ENCODE assay signal across 1 cellular context in the genomic region with DNA sequence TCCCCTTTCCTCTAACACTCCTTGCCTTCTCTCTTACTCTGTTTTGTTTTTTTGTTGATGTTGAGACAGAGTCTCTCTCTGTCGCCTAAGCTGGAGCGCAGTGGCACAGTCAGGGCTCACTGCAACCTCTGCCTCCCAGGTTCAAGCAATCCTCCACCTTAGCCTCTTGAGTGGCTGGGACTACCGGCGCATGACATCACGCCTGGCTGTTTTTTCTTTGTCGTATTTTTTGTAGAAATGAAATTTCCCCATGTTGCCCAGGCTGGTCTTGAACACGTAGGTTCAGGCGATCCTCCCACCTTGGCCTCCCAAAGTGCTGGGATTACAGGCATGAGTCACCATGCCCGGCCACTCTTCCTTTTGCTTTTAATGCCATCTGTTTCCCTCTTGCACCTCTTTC.
TF ChIP-seq lines count a peak whose summit lies in the region.

No MANE protein-coding gene starts in this region.

TF ChIP-seq in HepG2, 621 proteins besides CTCF, POLR2A, EP300 and RAD21 (continued from another document):
- TF ChIP-seq, protein P1, sequence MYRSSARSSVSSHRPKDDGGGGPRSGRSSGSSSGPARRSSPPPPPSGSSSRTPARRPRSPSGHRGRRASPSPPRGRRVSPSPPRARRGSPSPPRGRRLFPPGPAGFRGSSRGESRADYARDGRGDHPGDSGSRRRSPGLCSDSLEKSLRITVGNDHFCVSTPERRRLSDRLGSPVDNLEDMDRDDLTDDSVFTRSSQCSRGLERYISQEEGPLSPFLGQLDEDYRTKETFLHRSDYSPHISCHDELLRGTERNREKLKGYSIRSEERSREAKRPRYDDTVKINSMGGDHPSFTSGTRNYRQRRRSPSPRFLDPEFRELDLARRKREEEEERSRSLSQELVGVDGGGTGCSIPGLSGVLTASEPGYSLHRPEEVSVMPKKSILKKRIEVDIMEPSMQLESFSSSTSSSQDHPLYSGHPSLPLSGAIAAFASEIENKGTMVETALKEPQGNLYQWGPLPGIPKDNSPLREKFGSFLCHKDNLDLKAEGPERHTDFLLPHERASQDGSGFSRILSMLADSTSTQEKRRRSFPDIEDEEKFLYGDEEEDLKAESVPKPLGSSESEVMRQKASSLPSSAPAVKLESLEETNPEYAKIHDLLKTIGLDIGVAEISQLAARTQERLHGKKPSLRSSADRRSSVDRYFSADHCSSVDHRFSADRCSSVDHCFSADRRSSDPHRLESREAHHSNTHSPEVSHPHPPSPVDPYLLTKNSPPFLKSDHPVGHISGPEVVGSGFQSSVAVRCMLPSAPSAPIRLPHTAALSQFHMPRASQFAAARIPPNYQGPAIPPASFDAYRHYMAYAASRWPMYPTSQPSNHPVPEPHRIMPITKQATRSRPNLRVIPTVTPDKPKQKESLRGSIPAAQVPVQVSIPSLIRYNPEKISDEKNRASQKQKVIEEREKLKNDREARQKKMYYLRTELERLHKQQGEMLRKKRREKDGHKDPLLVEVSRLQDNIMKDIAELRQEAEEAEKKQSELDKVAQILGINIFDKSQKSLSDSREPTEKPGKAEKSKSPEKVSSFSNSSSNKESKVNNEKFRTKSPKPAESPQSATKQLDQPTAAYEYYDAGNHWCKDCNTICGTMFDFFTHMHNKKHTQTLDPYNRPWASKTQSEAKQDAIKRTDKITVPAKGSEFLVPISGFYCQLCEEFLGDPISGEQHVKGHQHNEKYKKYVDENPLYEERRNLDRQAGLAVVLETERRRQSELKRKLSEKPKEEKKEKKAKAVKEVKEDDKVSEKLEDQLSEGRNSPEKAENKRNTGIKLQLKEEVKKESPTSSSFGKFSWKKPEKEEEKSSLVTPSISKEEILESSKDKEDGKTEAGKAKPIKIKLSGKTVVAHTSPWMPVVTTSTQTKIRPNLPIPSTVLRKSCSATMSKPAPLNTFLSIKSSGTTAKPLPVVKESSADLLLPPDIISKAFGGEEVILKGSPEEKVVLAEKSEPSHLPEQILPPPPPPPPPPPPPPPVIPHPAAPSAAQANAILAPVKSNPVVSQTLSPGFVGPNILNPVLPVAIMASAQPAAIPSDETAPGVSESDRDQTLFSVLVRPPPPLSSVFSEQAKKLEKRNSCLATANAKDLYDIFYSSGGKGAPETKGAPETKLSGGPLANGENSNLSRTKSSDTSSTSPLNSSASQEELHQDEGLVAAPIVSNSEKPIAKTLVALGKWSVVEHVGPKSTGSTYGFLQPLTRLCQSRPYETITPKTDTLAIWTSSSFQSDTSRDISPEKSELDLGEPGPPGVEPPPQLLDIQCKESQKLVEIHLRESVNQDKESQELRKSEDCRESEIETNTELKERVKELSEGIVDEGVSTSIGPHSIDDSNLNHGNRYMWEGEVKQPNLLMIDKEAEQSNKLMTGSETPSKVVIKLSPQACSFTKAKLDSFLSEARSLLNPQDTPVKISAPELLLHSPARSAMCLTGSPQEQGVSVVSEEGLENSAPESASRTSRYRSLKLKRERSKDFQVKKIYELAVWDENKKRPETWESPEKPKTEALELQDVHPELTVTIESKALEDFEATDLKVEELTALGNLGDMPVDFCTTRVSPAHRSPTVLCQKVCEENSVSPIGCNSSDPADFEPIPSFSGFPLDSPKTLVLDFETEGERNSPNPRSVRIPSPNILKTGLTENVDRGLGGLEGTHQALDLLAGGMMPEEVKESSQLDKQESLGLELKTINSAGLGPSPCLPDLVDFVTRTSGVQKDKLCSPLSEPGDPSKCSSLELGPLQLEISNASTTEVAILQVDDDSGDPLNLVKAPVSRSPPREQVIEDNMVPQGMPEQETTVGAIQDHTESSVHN (CRISPR knock-in tag; IDR thresholded peaks at IDR 0.05) = no peak
- TF ChIP-seq, protein P2, sequence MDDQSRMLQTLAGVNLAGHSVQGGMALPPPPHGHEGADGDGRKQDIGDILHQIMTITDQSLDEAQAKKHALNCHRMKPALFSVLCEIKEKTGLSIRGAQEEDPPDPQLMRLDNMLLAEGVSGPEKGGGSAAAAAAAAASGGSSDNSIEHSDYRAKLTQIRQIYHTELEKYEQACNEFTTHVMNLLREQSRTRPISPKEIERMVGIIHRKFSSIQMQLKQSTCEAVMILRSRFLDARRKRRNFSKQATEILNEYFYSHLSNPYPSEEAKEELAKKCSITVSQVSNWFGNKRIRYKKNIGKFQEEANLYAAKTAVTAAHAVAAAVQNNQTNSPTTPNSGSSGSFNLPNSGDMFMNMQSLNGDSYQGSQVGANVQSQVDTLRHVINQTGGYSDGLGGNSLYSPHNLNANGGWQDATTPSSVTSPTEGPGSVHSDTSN (CRISPR knock-in tag; IDR thresholded peaks at IDR 0.05; ENCODE audit: borderline replicate concordance) = no peak
- no peak for TF ChIP-seq JUND (CRISPR knock-in tag; IDR thresholded peaks at IDR 0.05)
TF ChIP-seq in HepG2: peak in this region for 0.
